33 cellular contexts compared by ENCODE assay signal in the genomic region with DNA sequence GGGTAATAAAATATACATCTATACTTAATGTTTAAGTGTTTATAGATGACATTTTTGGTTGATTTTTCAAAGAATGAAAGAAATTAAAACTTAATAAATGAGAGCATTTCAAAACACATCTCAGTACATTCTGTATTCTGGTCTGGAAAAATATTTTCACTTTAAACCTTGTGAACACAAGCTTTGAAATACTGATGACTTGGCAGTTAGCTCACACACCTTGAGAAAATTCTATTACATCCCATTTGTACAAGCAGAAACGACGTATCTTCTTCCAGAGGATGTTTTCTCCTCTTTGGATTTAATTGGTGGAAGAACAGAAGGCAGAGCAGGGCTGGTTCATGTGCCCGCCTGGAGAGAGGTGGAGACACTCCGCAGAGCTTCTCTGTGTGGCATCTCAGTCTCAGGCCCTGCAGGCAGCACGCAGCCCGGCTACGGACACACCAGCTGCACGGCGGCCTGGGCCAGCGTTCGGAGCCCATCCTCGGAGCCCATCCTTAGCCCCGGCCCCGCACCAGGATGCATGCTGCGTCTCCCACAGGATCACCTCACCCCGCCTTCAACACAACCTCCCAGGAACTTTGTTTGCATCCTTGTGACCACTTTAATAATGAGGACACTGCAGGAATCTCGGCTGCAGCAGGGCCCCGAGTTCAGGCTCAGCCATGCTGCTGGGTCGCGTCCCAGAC. TPM values are rescaled to one million over a fixed set of nuclear protein-coding genes. Genes with fewer than 3 reads are reported as not detected.
"Had no signal": no experiment of that assay in that cellular context is flagged by ENCODE, and none has a peak within 500 bp of the region (broad histone marks: within the 10 kb centered on the region; RNA-seq: fewer than 3 reads in every experiment).

No MANE protein-coding gene starts in this region.

- DNase-seq: colonic mucosa; effector CD8-positive, alpha-beta T cell; foreskin keratinocyte; heart left ventricle; kidney; mesenchymal stem cell; midbrain; naive thymus-derived CD4-positive, alpha-beta T cell; stimulated activated CD4-positive, alpha-beta T cell treated with anti-CD3 and anti-CD28 coated beads, Interleukin-4, amount 100 ng/mL, for 4 hours; transverse colon; upper lobe of right lung; uterus had no signal

- H3K27ac Mint-ChIP-seq: dendritic cell treated with granulocyte-macrophage colony-stimulating factor and Interleukin-4, amounts not matched to agents 40 ng/mL and 50 ng/mL, for 4 days; naive thymus-derived CD4-positive, alpha-beta T cell; nephron; stimulated activated memory B cell treated with anti-CD40 and anti-IgM and Interleukin-4, amounts not matched to agents 10 μg/mL and 1 μg/mL and 100 μg/mL, for 72 hours; stimulated activated naive CD8-positive, alpha-beta T cell treated with anti-CD3 and anti-CD28 coated beads, Interleukin-15, Interleukin-2, amounts not matched to agents 100 ng/mL and 50 ng/mL, for 24 hours had no signal

- H3K9me3 ChIP-seq: colonic mucosa, esophagus muscularis mucosa, gastroesophageal sphincter, heart left ventricle, neutrophil, prostate gland, right atrium auricular region, sigmoid colon, suprapubic skin, transverse colon, upper lobe of right lung, uterus had no signal

- H3K4me3 ChIP-seq: colonic mucosa, esophagus muscularis mucosa, gastroesophageal sphincter, heart left ventricle, hepatocyte, prostate gland, right atrium auricular region, sigmoid colon, suprapubic skin, transverse colon, upper lobe of right lung, uterus had no signal

- H3K4me3 Mint-ChIP-seq: dendritic cell treated with granulocyte-macrophage colony-stimulating factor and Interleukin-4, amounts not matched to agents 40 ng/mL and 50 ng/mL, for 4 days; naive thymus-derived CD4-positive, alpha-beta T cell; nephron; stimulated activated memory B cell treated with anti-CD40 and anti-IgM and Interleukin-4, amounts not matched to agents 10 μg/mL and 1 μg/mL and 100 μg/mL, for 72 hours; stimulated activated naive CD8-positive, alpha-beta T cell treated with anti-CD3 and anti-CD28 coated beads, Interleukin-15, Interleukin-2, amounts not matched to agents 100 ng/mL and 50 ng/mL, for 24 hours had no signal

- H3K9me3 Mint-ChIP-seq: dendritic cell treated with granulocyte-macrophage colony-stimulating factor and Interleukin-4, amounts not matched to agents 40 ng/mL and 50 ng/mL, for 4 days; nephron; stimulated activated memory B cell treated with anti-CD40 and anti-IgM and Interleukin-4, amounts not matched to agents 10 μg/mL and 1 μg/mL and 100 μg/mL, for 72 hours; stimulated activated naive CD8-positive, alpha-beta T cell treated with anti-CD3 and anti-CD28 coated beads, Interleukin-15, Interleukin-2, amounts not matched to agents 100 ng/mL and 50 ng/mL, for 24 hours had no signal

- ATAC-seq: foreskin keratinocyte; gastroesophageal sphincter; heart left ventricle; left lobe of liver; naive thymus-derived CD4-positive, alpha-beta T cell; stimulated activated memory B cell treated with anti-CD40 and anti-IgM and Interleukin-4, amounts not matched to agents 10 μg/mL and 1 μg/mL and 100 μg/mL, for 72 hours; upper lobe of right lung had no signal

- H3K27ac ChIP-seq: colonic mucosa, esophagus muscularis mucosa, foreskin keratinocyte, gastroesophageal sphincter, heart left ventricle, hepatocyte, neutrophil, prostate gland, right atrium auricular region, sigmoid colon, suprapubic skin, transverse colon, upper lobe of right lung, uterus had no signal

- H2AFZ ChIP-seq: hepatocyte had no signal

- H3K36me3 ChIP-seq: colonic mucosa, esophagus muscularis mucosa, gastroesophageal sphincter, heart left ventricle, neutrophil, prostate gland, right atrium auricular region, sigmoid colon, suprapubic skin, transverse colon, upper lobe of right lung, uterus had no signal

- H3K4me1 Mint-ChIP-seq: nephron; stimulated activated memory B cell treated with anti-CD40 and anti-IgM and Interleukin-4, amounts not matched to agents 10 μg/mL and 1 μg/mL and 100 μg/mL, for 72 hours had no signal

- H3K4me2 ChIP-seq: hepatocyte had no signal

- H3K27me3 ChIP-seq: colonic mucosa, foreskin keratinocyte, right atrium auricular region had no signal

- H3K36me3 Mint-ChIP-seq: naive thymus-derived CD4-positive, alpha-beta T cell; stimulated activated memory B cell treated with anti-CD40 and anti-IgM and Interleukin-4, amounts not matched to agents 10 μg/mL and 1 μg/mL and 100 μg/mL, for 72 hours had no signal

- H3K4me1 ChIP-seq: esophagus muscularis mucosa, foreskin keratinocyte, gastroesophageal sphincter, heart left ventricle, prostate gland, right atrium auricular region, sigmoid colon, suprapubic skin, upper lobe of right lung, uterus had no signal

RNA-seq across cellular contexts. Expression of a gene that starts 48.6 kb away (rescaled TPM):
- total RNA-seq: chondrocyte; colonic mucosa; endothelial cell of umbilical vein; epithelial cell of proximal tubule; fibroblast of lung; foreskin keratinocyte; heart left ventricle; hepatocyte; kidney; left lobe of liver; lung microvascular endothelial cell; mucosa of gallbladder; naive thymus-derived CD4-positive, alpha-beta T cell; omental fat pad; right atrium auricular region; skeletal muscle tissue; transverse colon; upper lobe of right lung; uterus had no signal
- polyA plus RNA-seq: endothelial cell of umbilical vein; fibroblast of lung; foreskin keratinocyte; heart left ventricle; naive thymus-derived CD4-positive, alpha-beta T cell had no signal
